Comparison of ENCODE assay signal across 9 cellular contexts in genomic region chr12:459050-459429, GRCh38. TPM values are rescaled to one million over a fixed set of nuclear protein-coding genes. Genes with fewer than 3 reads are reported as not detected.
DNase-seq lines count a peak whose midpoint lies in the region; ATAC-seq, FAIRE-seq and TF ChIP-seq lines count a peak whose summit lies in the region.
"Had no signal": no experiment of that assay in that cellular context is flagged by ENCODE, and none has a peak within 500 bp of the region (broad histone marks: within the 10 kb centered on the region; RNA-seq: fewer than 3 reads in every experiment).

No MANE protein-coding gene starts in this region.

- peak overlapping the region; percentile 55; a peak in 3 of 4 replicates for H3K4me3 ChIP-seq in SK-N-SH (ENCODE audit: low read depth in 2 of 2, low read length in 1 of 2)

- no peak for TF ChIP-seq RAD21 in SK-N-SH (IDR thresholded peaks at IDR 0.05; ENCODE audit: low read length)

- ATAC-seq in SK-N-SH treated with all-trans-retinoic acid at 6 μM for 48 hours = no peak
- ATAC-seq in stimulated activated effector memory CD8-positive, alpha-beta T cell treated with anti-CD3 and anti-CD28 coated beads, Interleukin-12 subunit alpha, Interleukin-12 subunit beta, amount 100 ng/mL, for 72 hours = no peak
- ATAC-seq in HG03439 (IDR thresholded peaks at IDR 0.05; ENCODE audit: unreplicated experiment) = no peak

- H3K27me3 ChIP-seq in SK-N-SH (ENCODE audit: insufficient read depth) = peaks cover 47% of the 10 kb centered on the region

- peaks cover 0 to 5% of the 10 kb centered on the region in 2 experiments; a peak in 1 of 4 replicates for H3K4me1 ChIP-seq in SK-N-SH (ENCODE audit: control insufficient read depth in 1 of 2, insufficient read depth in 2 of 2, low read depth in 1 of 2, low read length in 1 of 2)

- H3K9me3 Mint-ChIP-seq in activated CD4-positive, alpha-beta memory T cell treated with anti-CD3 and anti-CD28 coated beads, Interleukin-2, amount 10 ng/mL, durations not matched to agents 7 days and 5 days = no peaks in the 10 kb centered on the region
- H3K9me3 Mint-ChIP-seq in immature natural killer cell = peaks cover 0 to 2% (median 0%) of the 10 kb centered on the region in 6 donors
- H3K9me3 Mint-ChIP-seq in stimulated activated effector memory CD8-positive, alpha-beta T cell treated with anti-CD3 and anti-CD28 coated beads, Interleukin-12 subunit alpha, Interleukin-12 subunit beta, amount 100 ng/mL, for 72 hours = no peaks in the 10 kb centered on the region

- no peaks in the 10 kb centered on the region for H4K20me1 ChIP-seq in SK-N-SH (ENCODE audit: insufficient read depth)

- H3K4me1 Mint-ChIP-seq in activated CD4-positive, alpha-beta memory T cell treated with anti-CD3 and anti-CD28 coated beads, Interleukin-2, amount 10 ng/mL, durations not matched to agents 7 days and 5 days = peaks cover 9% of the 10 kb centered on the region
- H3K4me1 Mint-ChIP-seq in immature natural killer cell = peaks cover 28 to 48% of the 10 kb centered on the region in 2 donors
- H3K4me1 Mint-ChIP-seq in stimulated activated effector memory CD8-positive, alpha-beta T cell treated with anti-CD3 and anti-CD28 coated beads, Interleukin-12 subunit alpha, Interleukin-12 subunit beta, amount 100 ng/mL, for 72 hours = peaks cover 58% of the 10 kb centered on the region

- H3K9me2 ChIP-seq in SK-N-SH = no peaks in the 10 kb centered on the region

- CTCF ChIA-PET in SK-N-SH (lab: Yijun Ruan, JAX) = interaction anchor here (1.5 to 21.8 kb wide), 3 partner anchors 16 to 82 kb away, joined by 3 to 560 read pairs (median 12); no protein-coding TSS in a partner anchor
- CTCF ChIA-PET in activated CD4-positive, alpha-beta memory T cell treated with anti-CD3 and anti-CD28 coated beads, Interleukin-2, amount 10 ng/mL, durations not matched to agents 7 days and 5 days (lab: Charles Lee) = no interaction called here

- no peaks in the 10 kb centered on the region for H3K36me3 Mint-ChIP-seq in activated CD4-positive, alpha-beta memory T cell treated with anti-CD3 and anti-CD28 coated beads, Interleukin-2, amount 10 ng/mL, durations not matched to agents 7 days and 5 days (ENCODE audit: low read depth)
- no peaks in the 10 kb centered on the region for H3K36me3 Mint-ChIP-seq in immature natural killer cell
- H3K36me3 Mint-ChIP-seq in stimulated activated effector memory CD8-positive, alpha-beta T cell treated with anti-CD3 and anti-CD28 coated beads, Interleukin-12 subunit alpha, Interleukin-12 subunit beta, amount 100 ng/mL, for 72 hours = no peaks in the 10 kb centered on the region

- no peak for TF ChIP-seq CTCF in SK-N-SH (IDR thresholded peaks at IDR 0.05)

- no peak for TF ChIP-seq EP300 in SK-N-SH (IDR thresholded peaks at IDR 0.05; ENCODE audit: borderline replicate concordance in 1 of 2, low read depth in 1 of 2, low read length in 1 of 2)

- peak overlapping the region; percentile 67 for H3K4me3 Mint-ChIP-seq in activated CD4-positive, alpha-beta memory T cell treated with anti-CD3 and anti-CD28 coated beads, Interleukin-2, amount 10 ng/mL, durations not matched to agents 7 days and 5 days
- peak overlapping the region; percentile 70 to 85 (median 76) for H3K4me3 Mint-ChIP-seq in immature natural killer cell
- H3K4me3 Mint-ChIP-seq in stimulated activated effector memory CD8-positive, alpha-beta T cell treated with anti-CD3 and anti-CD28 coated beads, Interleukin-12 subunit alpha, Interleukin-12 subunit beta, amount 100 ng/mL, for 72 hours = peak overlapping the region; percentile 74

- DNase-seq in SK-N-SH = no peak
- no peak for DNase-seq in activated CD4-positive, alpha-beta memory T cell treated with anti-CD3 and anti-CD28 coated beads, Interleukin-2, amount 10 ng/mL, durations not matched to agents 7 days and 5 days
- DNase-seq in immature natural killer cell = no peak
- no peak for DNase-seq in stimulated activated effector memory CD8-positive, alpha-beta T cell treated with anti-CD3 and anti-CD28 coated beads, Interleukin-12 subunit alpha, Interleukin-12 subunit beta, amount 100 ng/mL, for 72 hours (ENCODE audit: low spot score in 2 of 2)
- no peak for DNase-seq in HTR-8/SVneo (ENCODE audit: insufficient read length, low spot score)
- no peak for DNase-seq in NCI-H446 treated with DMSO at 0.1 percent for 48 hours (lab: John Stamatoyannopoulos, UW)

- H3K4me2 ChIP-seq in SK-N-SH = peak overlapping the region; percentile 93

- no peaks in the 10 kb centered on the region for H3F3A ChIP-seq in SK-N-SH (replicated peaks; ENCODE audit: insufficient read depth)

- H3K27ac Mint-ChIP-seq in activated CD4-positive, alpha-beta memory T cell treated with anti-CD3 and anti-CD28 coated beads, Interleukin-2, amount 10 ng/mL, durations not matched to agents 7 days and 5 days = no peak overlapping the region
- H3K27ac Mint-ChIP-seq in immature natural killer cell = no peak overlapping the region
- peak overlapping the region; percentile 20 for H3K27ac Mint-ChIP-seq in stimulated activated effector memory CD8-positive, alpha-beta T cell treated with anti-CD3 and anti-CD28 coated beads, Interleukin-12 subunit alpha, Interleukin-12 subunit beta, amount 100 ng/mL, for 72 hours

- H3K9ac ChIP-seq in SK-N-SH = no peak overlapping the region

- no peaks in the 10 kb centered on the region for H3K79me2 ChIP-seq in SK-N-SH (ENCODE audit: insufficient read depth)

- no peak overlapping the region for H3K27ac ChIP-seq in SK-N-SH (ENCODE audit: low read depth in 2 of 2, low read length in 1 of 2)

- FAIRE-seq in HTR-8/SVneo (lab: Jason Lieb, UNC) = no peak
- FAIRE-seq: GM12891 had no signal

- H3K36me3 ChIP-seq in SK-N-SH (replicated peaks in 1 of 2; ENCODE audit: control insufficient read depth in 1 of 2, insufficient read depth in 2 of 2, low read length in 1 of 2) = no peaks in the 10 kb centered on the region

- 37% methylated on average over 5 of the region's 5 CpGs for WGBS in SK-N-SH (ENCODE audit: low lambda C conversion rate)

- H3K9me3 ChIP-seq in SK-N-SH = no peaks in the 10 kb centered on the region

- peaks cover 78% of the 10 kb centered on the region for H3K27me3 Mint-ChIP-seq in activated CD4-positive, alpha-beta memory T cell treated with anti-CD3 and anti-CD28 coated beads, Interleukin-2, amount 10 ng/mL, durations not matched to agents 7 days and 5 days
- peaks cover 7 to 14% (median 10%) of the 10 kb centered on the region in 3 donors for H3K27me3 Mint-ChIP-seq in immature natural killer cell (ENCODE audit: low read depth in 3 of 3)

- POLR2A ChIA-PET in SK-N-SH (lab: Yijun Ruan, JAX) = no interaction called here
- POLR2A ChIA-PET in activated CD4-positive, alpha-beta memory T cell treated with anti-CD3 and anti-CD28 coated beads, Interleukin-2, amount 10 ng/mL, durations not matched to agents 7 days and 5 days (lab: Charles Lee) = interaction anchor here (0.6 kb wide), 1 partner anchor 22 kb away, joined by 3 read pairs; no protein-coding TSS in a partner anchor

- H2AFZ ChIP-seq in SK-N-SH (ENCODE audit: low read depth) = no peak overlapping the region

TF ChIP-seq in SK-N-SH, 30 proteins besides CTCF, POLR2A, EP300 and RAD21:
- no peak for TF ChIP-seq TAF1 (IDR thresholded peaks at IDR 0.05; ENCODE audit: borderline replicate concordance, low read depth, low read length)
- TF ChIP-seq PBX3 (IDR thresholded peaks at IDR 0.05) = no peak
- TF ChIP-seq NRF1 (IDR thresholded peaks at IDR 0.05; ENCODE audit: low read depth, low read length) = no peak
- no peak for TF ChIP-seq MEF2A (IDR thresholded peaks at IDR 0.05; ENCODE audit: borderline replicate concordance, low read depth)

TF ChIP-seq in SK-N-SH treated with all-trans-retinoic acid at 6 μM for 48 hours, 23 proteins besides CTCF, POLR2A, EP300 and RAD21 (continues in another document):
- TF ChIP-seq ARNTL (CRISPR knock-in tag; IDR thresholded peaks at IDR 0.05; ENCODE audit: borderline replicate concordance, low read depth) (no peak), ESRRG (CRISPR knock-in tag; IDR thresholded peaks at IDR 0.05) (no peak), RARB (CRISPR knock-in tag; IDR thresholded peaks at IDR 0.05) (no peak), PATZ1 (CRISPR knock-in tag; IDR thresholded peaks at IDR 0.05; ENCODE audit: borderline replicate concordance) (no peak), CSDC2 (CRISPR knock-in tag; IDR thresholded peaks at IDR 0.05) (no peak), PPARA (CRISPR knock-in tag; IDR thresholded peaks at IDR 0.05; ENCODE audit: borderline replicate concordance) (no peak), GLIS3 (CRISPR knock-in tag; IDR thresholded peaks at IDR 0.05) (no peak), ZNF565 (CRISPR knock-in tag; conservative IDR thresholded peaks at IDR 0.05; ENCODE audit: low read depth) (no peak), ZFP3 (CRISPR knock-in tag; IDR thresholded peaks at IDR 0.05) (no peak), OSR1 (CRISPR knock-in tag; IDR thresholded peaks at IDR 0.05) (no peak), ZNF70 (CRISPR knock-in tag; IDR thresholded peaks at IDR 0.05) (no peak), TCF4 (CRISPR knock-in tag; IDR thresholded peaks at IDR 0.05; ENCODE audit: borderline replicate concordance) (no peak)

RNA-seq across cellular contexts. Expression of gene B4GALNT3, which starts 0.7 kb away (rescaled TPM):
- 0.34 and 0.53 TPM in 2 replicates for polyA plus RNA-seq in SK-N-SH (2012; rRNA removed)
- 0.24 and 0.28 TPM in 2 replicates for polyA plus RNA-seq in SK-N-SH (2012; cell fraction: cytosol; rRNA removed)
- polyA plus RNA-seq in SK-N-SH (2012; cell fraction: nucleus; rRNA removed) = 0.20 and 0.27 TPM in 2 replicates
- total RNA-seq in activated CD4-positive, alpha-beta memory T cell treated with anti-CD3 and anti-CD28 coated beads, Interleukin-2, amount 10 ng/mL, durations not matched to agents 7 days and 5 days = under 1 TPM; 0.68 to 0.88 TPM
- 10 to 100 TPM in 1 of 3 donors, 1 to 10 TPM in 1, under 1 TPM in 1; 0.03 to 13.1 (median 1.2) TPM for polyA plus RNA-seq in immature natural killer cell

RNA-seq across cellular contexts. Expression of gene CCDC77, which starts 57.6 kb away (rescaled TPM):
- polyA plus RNA-seq in SK-N-SH (2012; rRNA removed) = 5.9 and 6.4 TPM in 2 replicates
- 6.5 and 9.3 TPM in 2 replicates for polyA plus RNA-seq in SK-N-SH (2012; cell fraction: cytosol; rRNA removed)
- polyA plus RNA-seq in SK-N-SH (2012; cell fraction: nucleus; rRNA removed) = 5.6 and 9.1 TPM in 2 replicates
- total RNA-seq in activated CD4-positive, alpha-beta memory T cell treated with anti-CD3 and anti-CD28 coated beads, Interleukin-2, amount 10 ng/mL, durations not matched to agents 7 days and 5 days = 10 to 100 TPM; 11.6 to 13.4 TPM
- 1 to 10 TPM; 3.2 to 8.1 (median 3.5) TPM for polyA plus RNA-seq in immature natural killer cell
